1 cellular context compared by ENCODE assay signal in genomic region chr14:100341301-100342031, GRCh38.
TF ChIP-seq lines count a peak whose summit lies in the region.

No MANE protein-coding gene starts in this region.

TF ChIP-seq in GM12878, 131 proteins besides CTCF, POLR2A, EP300 and RAD21 (continued from another document):
- TF ChIP-seq RELA (IDR thresholded peaks at IDR 0.05; ENCODE audit: borderline replicate concordance, partially characterized antibody) (peak; percentile 45), RAD51 (IDR thresholded peaks at IDR 0.05) (peak; percentile 74; the same call in 1 of the 2 replicates), TCF7 (IDR thresholded peaks at IDR 0.05; ENCODE audit: borderline replicate concordance) (no peak), E4F1 (IDR thresholded peaks at IDR 0.05; ENCODE audit: borderline replicate concordance, partially characterized antibody) (no peak), IRF5 (IDR thresholded peaks at IDR 0.05; ENCODE audit: borderline replicate concordance) (no peak)
